9 cellular contexts compared by ENCODE assay signal in genomic region chr3:160403028-160403545, GRCh38. TPM values are rescaled to one million over a fixed set of nuclear protein-coding genes. Genes with fewer than 3 reads are reported as not detected.
DNase-seq lines count a peak whose midpoint lies in the region.
"Had no signal": no experiment of that assay in that cellular context is flagged by ENCODE, and none has a peak within 500 bp of the region (broad histone marks: within the 10 kb centered on the region; RNA-seq: fewer than 3 reads in every experiment).

No MANE protein-coding gene starts in this region.

- H3K4me1 ChIP-seq in ectodermal cell (ENCODE audit: control insufficient read depth, insufficient read depth, low read length), result peaks cover 3% of the 10 kb centered on the region
- H3K4me1 ChIP-seq: parathyroid adenoma had no signal

- WGBS in ectodermal cell, 2 experiments, result 67% methylated on average over 1 of the region's 2 CpGs; no CpG with 5 or more reads in 1 of the 2 experiments

- no peak overlapping the region for H3K27ac ChIP-seq in ectodermal cell (ENCODE audit: insufficient read depth, low read depth, low read length, poor library complexity, severe bottlenecking)
- H3K27ac ChIP-seq: parathyroid adenoma had no signal

- DNase-seq in NCI-H1694 treated with DMSO at 0.1 percent for 48 hours (lab: John Stamatoyannopoulos, UW) (peak; percentile 23), NCI-H1694 (lab: John Stamatoyannopoulos, UW) (no peak), NCI-H69 (lab: John Stamatoyannopoulos, UW) (peak; percentile 7), skeletal muscle cell (ENCODE audit: low read depth) (no peak), AML-193 (lab: John Stamatoyannopoulos, UW) (no peak), LoVo (ENCODE audit: low spot score) (no peak), RPMI8226 (no peak)

- H3K36me3 ChIP-seq in ectodermal cell (ENCODE audit: control insufficient read depth, insufficient read depth, low read length), result peaks cover 3% of the 10 kb centered on the region

- no peaks in the 10 kb centered on the region for H3K9me3 ChIP-seq in ectodermal cell (ENCODE audit: control insufficient read depth, low read length)

- no peaks in the 10 kb centered on the region for H3K27me3 ChIP-seq in ectodermal cell (ENCODE audit: control insufficient read depth, insufficient read depth, low read length, poor library complexity, severe bottlenecking)

- peak overlapping the region; percentile 90 for H3K4me3 ChIP-seq in ectodermal cell (ENCODE audit: insufficient read depth, low read depth, low read length)
- H3K4me3 ChIP-seq in skeletal muscle cell (ENCODE audit: low read depth, low read length), result peak overlapping the region; percentile 91

RNA-seq across cellular contexts. Expression of gene SMC4, which starts 3.6 kb away (rescaled TPM):
- polyA plus RNA-seq in ectodermal cell (2013, experiment 1 of 4), result 131 TPM
- 127 TPM for polyA plus RNA-seq in ectodermal cell (2013, experiment 2 of 4)
- 132 TPM for polyA plus RNA-seq in ectodermal cell (2013, experiment 3 of 4)
- 126 TPM for polyA plus RNA-seq in ectodermal cell (2013, experiment 4 of 4)

RNA-seq across cellular contexts. Expression of gene IFT80, which starts 4.1 kb away (rescaled TPM):
- 69.9 TPM for polyA plus RNA-seq in ectodermal cell (2013, experiment 1 of 4)
- 75.1 TPM for polyA plus RNA-seq in ectodermal cell (2013, experiment 2 of 4)
- 53.4 TPM for polyA plus RNA-seq in ectodermal cell (2013, experiment 3 of 4)
- 60.3 TPM for polyA plus RNA-seq in ectodermal cell (2013, experiment 4 of 4)

RNA-seq across cellular contexts. Expression of gene TRIM59, which starts 46.5 kb away (rescaled TPM):
- polyA plus RNA-seq in ectodermal cell (2013, experiment 1 of 4), result 46.1 TPM
- 47.6 TPM for polyA plus RNA-seq in ectodermal cell (2013, experiment 2 of 4)
- polyA plus RNA-seq in ectodermal cell (2013, experiment 3 of 4), result 51.0 TPM
- polyA plus RNA-seq in ectodermal cell (2013, experiment 4 of 4), result 51.9 TPM

Comparison
In these comparisons a context has a peak if more than half of its experiments do, and no peak if none do; other contexts are left out.
1. DNase-seq: peak in NCI-H1694 treated with DMSO at 0.1 percent for 48 hours (single experiment) and NCI-H69 (single experiment); none in NCI-H1694 (single experiment), skeletal muscle cell (single experiment), AML-193 (0 of 2), LoVo (single experiment) and RPMI8226 (single experiment).